In the genomic region with DNA sequence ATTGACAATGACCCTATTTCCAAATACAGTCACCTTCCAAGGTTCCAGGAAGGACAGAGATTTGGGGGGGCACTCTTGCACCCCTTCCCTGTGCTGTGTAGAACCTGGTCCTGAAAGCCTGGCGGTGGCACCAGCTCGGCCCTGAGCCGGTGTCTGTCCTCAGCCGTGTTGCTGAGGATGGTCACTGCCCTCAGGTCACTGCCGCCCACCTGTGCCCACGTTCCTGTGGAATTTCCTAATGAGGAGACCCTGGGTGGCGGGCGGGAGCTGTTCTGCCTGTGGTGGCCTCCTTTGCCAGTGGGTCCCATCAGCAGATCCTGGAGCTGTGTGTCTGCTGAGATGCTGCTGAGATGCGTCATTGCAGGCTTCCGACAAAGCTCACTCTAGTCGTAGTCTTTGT, we compare ENCODE assay signal across 25 cellular contexts. TPM values are rescaled to one million over a fixed set of nuclear protein-coding genes. Genes with fewer than 3 reads are reported as not detected.
DNase-seq lines count a peak whose midpoint lies in the region; ATAC-seq and TF ChIP-seq lines count a peak whose summit lies in the region.
"Had no signal": no experiment of that assay in that cellular context is flagged by ENCODE, and none has a peak within 500 bp of the region (broad histone marks: within the 10 kb centered on the region; RNA-seq: fewer than 3 reads in every experiment).

No MANE protein-coding gene starts in this region.

- H3K4me1 Mint-ChIP-seq in endodermal cell, result no peaks in the 10 kb centered on the region
- H3K4me1 Mint-ChIP-seq: CD4-positive, CD25-positive, alpha-beta regulatory T cell had no signal

- no peak for ATAC-seq in upper lobe of right lung
- ATAC-seq in GM18498 (IDR thresholded peaks at IDR 0.05; ENCODE audit: unreplicated experiment), result no peak
- ATAC-seq in HG02981 (IDR thresholded peaks at IDR 0.05; ENCODE audit: unreplicated experiment), result no peak
- ATAC-seq: A549, GM12878 had no signal

- no peaks in the 10 kb centered on the region for H3K27me3 Mint-ChIP-seq in endodermal cell (ENCODE audit: insufficient read depth)
- H3K27me3 Mint-ChIP-seq: CD4-positive, CD25-positive, alpha-beta regulatory T cell had no signal

- H3K36me3 ChIP-seq in left ventricle myocardium inferior (peaks cover 73% of the 10 kb centered on the region), endodermal cell (ENCODE audit: control insufficient read depth, insufficient read depth, low read length) (peaks cover 83% of the 10 kb centered on the region), upper lobe of right lung (peaks cover 40% of the 10 kb centered on the region)

- intact Hi-C loops in cardiac septum (cut with DNase I) (no loop called here), left ventricle myocardium inferior (cut with micrococcal nuclease) (no loop called here), posterior vena cava (cut with DNase I) (no loop called here), upper lobe of right lung (cut with DNase I) (no loop called here)

- no peaks in the 10 kb centered on the region for H3K9me3 ChIP-seq in left ventricle myocardium inferior (replicated peaks)
- no peaks in the 10 kb centered on the region for H3K9me3 ChIP-seq in endodermal cell (ENCODE audit: control insufficient read depth, low read length)
- no peaks in the 10 kb centered on the region for H3K9me3 ChIP-seq in upper lobe of right lung
- H3K9me3 ChIP-seq: A549, BE2C had no signal

- peak; percentile 22 for DNase-seq in cardiac septum (ENCODE audit: low spot score)
- DNase-seq in left ventricle myocardium inferior, result no peak
- no peak for DNase-seq in endodermal cell
- peak; percentile 47 for DNase-seq in posterior vena cava (ENCODE audit: low spot score)
- peak; percentile 65 for DNase-seq in upper lobe of right lung
- DNase-seq in activated effector memory CD4-positive, alpha-beta T cell treated with anti-CD3 and anti-CD28 coated beads, Interleukin-2, amount 50 U/mL, for 16 hours, result no peak
- DNase-seq: BE2C; CD4-positive, CD25-positive, alpha-beta regulatory T cell; COR-L47; DMS 273 treated with DMSO at 0.1 percent for 48 hours; DND-41; GOT3; IMR-90; NCI-H1105; NCI-H146; NCI-H2029 treated with DMSO at 0.1 percent for 48 hours; NCI-H226; NCI-H510A treated with DMSO at 0.1 percent for 48 hours; NCI-H774; NK-92 treated with Interleukin-12 subunit alpha and Interleukin-12 subunit beta, amount 100 ng/mL, for 24 hours had no signal

- peak overlapping the region; percentile 45 for H3K27ac Mint-ChIP-seq in endodermal cell
- H3K27ac Mint-ChIP-seq: CD4-positive, CD25-positive, alpha-beta regulatory T cell had no signal

- H3K9me3 Mint-ChIP-seq in endodermal cell, result no peaks in the 10 kb centered on the region
- H3K9me3 Mint-ChIP-seq: CD4-positive, CD25-positive, alpha-beta regulatory T cell had no signal

- WGBS in endodermal cell (ENCODE audit: insufficient coverage in 1 of 2, insufficient read length in 1 of 2), 2 experiments, result 95 to 99% methylated on average over 11 of the region's 11 CpGs

- no peak overlapping the region for H3K4me3 Mint-ChIP-seq in endodermal cell
- H3K4me3 Mint-ChIP-seq: CD4-positive, CD25-positive, alpha-beta regulatory T cell had no signal

- H3K36me3 Mint-ChIP-seq in endodermal cell (ENCODE audit: low read depth), result peaks cover 80% of the 10 kb centered on the region

- no peak for TF ChIP-seq CTCF in left ventricle myocardium inferior (IDR thresholded peaks at IDR 0.05; ENCODE audit: borderline replicate concordance)
- TF ChIP-seq CTCF in endodermal cell (conservative IDR thresholded peaks at IDR 0.05), result no peak
- TF ChIP-seq CTCF in upper lobe of right lung (IDR thresholded peaks at IDR 0.05), result no peak

- no peaks in the 10 kb centered on the region for H3K27me3 ChIP-seq in left ventricle myocardium inferior (ENCODE audit: low read depth)
- no peaks in the 10 kb centered on the region for H3K27me3 ChIP-seq in endodermal cell (ENCODE audit: control insufficient read depth, insufficient read depth, low read length, poor library complexity, severe bottlenecking)
- H3K27me3 ChIP-seq in upper lobe of right lung, result no peaks in the 10 kb centered on the region
- H3K27me3 ChIP-seq: BE2C had no signal

- H3K27ac ChIP-seq in left ventricle myocardium inferior (replicated peaks), result no peak overlapping the region
- no peak overlapping the region for H3K27ac ChIP-seq in endodermal cell (ENCODE audit: low read depth, low read length)
- H3K27ac ChIP-seq in upper lobe of right lung, result no peak overlapping the region
- H3K27ac ChIP-seq: A549, KMS-11 had no signal

- no peak overlapping the region for H3K4me3 ChIP-seq in left ventricle myocardium inferior
- no peak overlapping the region for H3K4me3 ChIP-seq in endodermal cell (ENCODE audit: low read length)
- no peak overlapping the region for H3K4me3 ChIP-seq in upper lobe of right lung
- H3K4me3 ChIP-seq: A549, GM12878 had no signal

- H3K9ac ChIP-seq in endodermal cell (ENCODE audit: extremely low read depth, low read length, poor library complexity, severe bottlenecking), result no peak overlapping the region
- H3K9ac ChIP-seq: KMS-11 had no signal

- no peaks in the 10 kb centered on the region for H3K4me1 ChIP-seq in left ventricle myocardium inferior
- H3K4me1 ChIP-seq in endodermal cell (ENCODE audit: control insufficient read depth, insufficient read depth, low read length), result no peaks in the 10 kb centered on the region
- no peaks in the 10 kb centered on the region for H3K4me1 ChIP-seq in upper lobe of right lung
- H3K4me1 ChIP-seq: A549, BE2C had no signal

RNA-seq across cellular contexts. Expression of a gene that starts 32.9 kb away (rescaled TPM):
- total RNA-seq in cardiac septum (14.7 TPM), left ventricle myocardium inferior (10.2 TPM), endodermal cell (10 to 100 TPM; 54.8 to 60.1 TPM), posterior vena cava (10 to 100 TPM; 16.2 to 17.3 TPM), upper lobe of right lung (22.7 TPM)
- 43.8 TPM for polyA plus RNA-seq in endodermal cell (2013, experiment 1 of 2)
- polyA plus RNA-seq in endodermal cell (2013, experiment 2 of 2), result 43.0 TPM

Comparison
In these comparisons a context has a peak if more than half of its experiments do, and no peak if none do; other contexts are left out.
1. DNase-seq: peak in cardiac septum (single experiment), posterior vena cava (single experiment) and upper lobe of right lung (single experiment); none in left ventricle myocardium inferior (single experiment), endodermal cell (single experiment) and activated effector memory CD4-positive, alpha-beta T cell treated with anti-CD3 and anti-CD28 coated beads, Interleukin-2, amount 50 U/mL, for 16 hours (single experiment).